In the genomic region with DNA sequence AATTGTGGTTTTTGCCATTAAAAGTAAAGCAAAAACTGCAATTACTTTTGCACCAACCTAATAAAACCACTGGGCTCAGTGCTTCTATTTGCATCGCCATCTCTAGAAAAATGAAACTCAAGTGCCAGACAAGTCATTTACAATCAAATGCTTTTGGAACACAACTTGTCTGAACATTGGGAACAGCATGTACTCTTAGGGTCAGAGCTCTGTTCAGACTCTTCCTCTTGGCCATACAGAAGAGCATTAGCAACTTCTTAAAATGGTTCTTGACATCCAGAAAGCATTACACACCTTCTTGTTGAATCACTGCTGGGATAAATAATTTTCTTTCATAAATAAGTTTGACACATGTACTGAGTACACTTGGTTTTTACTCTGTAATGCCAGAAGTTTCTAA, we compare ENCODE assay signal across 19 cellular contexts.
DNase-seq lines count a peak whose midpoint lies in the region; ATAC-seq and TF ChIP-seq lines count a peak whose summit lies in the region.
"Had no signal": no experiment of that assay in that cellular context is flagged by ENCODE, and none has a peak within 500 bp of the region (broad histone marks: within the 10 kb centered on the region; RNA-seq: fewer than 3 reads in every experiment).

No MANE protein-coding gene starts in this region.

- no peaks in the 10 kb centered on the region for H3K36me3 ChIP-seq in breast epithelium
- no peaks in the 10 kb centered on the region for H3K36me3 ChIP-seq in aorta (ENCODE audit: control insufficient read depth in 1 of 2, insufficient read depth in 2 of 2, low read length in 1 of 2)
- H3K36me3 ChIP-seq: BLaER1 treated with 17β-estradiol and CSF1 and Interleukin-3, amounts not matched to agents 10 nM and 100 nM had no signal

- H3K27ac ChIP-seq in breast epithelium (peak overlapping the region in 1 of 2 donors; percentile 74), right cardiac atrium (ENCODE audit: low read length) (peak overlapping the region; percentile 40), aorta (ENCODE audit: low read depth in 1 of 2, low read length in 2 of 2) (peak overlapping the region in 1 of 2 donors; percentile 86)
- H3K27ac ChIP-seq: 22Rv1; BLaER1 treated with 17β-estradiol and CSF1 and Interleukin-3, amounts not matched to agents 10 nM and 100 nM; PC-9 had no signal

- H3K4me3 ChIP-seq in breast epithelium (no peak overlapping the region), right cardiac atrium (ENCODE audit: low read length) (no peak overlapping the region), aorta (ENCODE audit: low read length in 2 of 2) (no peak overlapping the region)
- H3K4me3 ChIP-seq: BLaER1 treated with 17β-estradiol and CSF1 and Interleukin-3, amounts not matched to agents 10 nM and 100 nM; PC-9 had no signal

- POLR2A ChIA-PET in MCF 10A (lab: Yijun Ruan, JAX) = interaction anchor here (1.1 kb wide), 1 partner anchor 12 kb away, joined by 3 read pairs; no protein-coding TSS in a partner anchor

- no peak for TF ChIP-seq POLR2A in breast epithelium (IDR thresholded peaks at IDR 0.05)

- H3K4me1 Mint-ChIP-seq in MCF 10A (ENCODE audit: insufficient read depth, unreplicated experiment) = peaks cover 12% of the 10 kb centered on the region
- H3K4me1 Mint-ChIP-seq in activated T-helper 2 cell treated with anti-CD3 and anti-CD28 coated beads, Interferon-gamma antibody, Interleukin-2, Interleukin-4, amounts not matched to agents 10 μg/mL and 5 μg/mL and 100 μg/mL, durations not matched to agents 14 hours and 24 hours and 36 hours (ENCODE audit: low read depth) = no peaks in the 10 kb centered on the region
- H3K4me1 Mint-ChIP-seq: IgD-negative memory B cell had no signal

- intact Hi-C loops in MCF 10A (cut with micrococcal nuclease) = loop anchor here (10.0 kb wide), 1 partner anchor 96 kb away; no protein-coding TSS in a partner anchor
- intact Hi-C loops in breast epithelium (cut with DNase I; ENCODE audit: low total_unique reads) = no loop called here
- intact Hi-C loops in right cardiac atrium (cut with DNase I) = no loop called here
- intact Hi-C loops in sciatic nerve (cut with DNase I) = no loop called here
- intact Hi-C loops in aorta (cut with DNase I) = no loop called here
- intact Hi-C loops in activated T-helper 2 cell treated with anti-CD3 and anti-CD28 coated beads, Interferon-gamma antibody, Interleukin-2, Interleukin-4, amounts not matched to agents 10 μg/mL and 5 μg/mL and 100 μg/mL, durations not matched to agents 14 hours and 24 hours and 36 hours (cut with micrococcal nuclease) = no loop called here

- peak overlapping the region; percentile 49 for H3K27ac Mint-ChIP-seq in MCF 10A (ENCODE audit: low read depth, unreplicated experiment)
- H3K27ac Mint-ChIP-seq in activated T-helper 2 cell treated with anti-CD3 and anti-CD28 coated beads, Interferon-gamma antibody, Interleukin-2, Interleukin-4, amounts not matched to agents 10 μg/mL and 5 μg/mL and 100 μg/mL, durations not matched to agents 14 hours and 24 hours and 36 hours = no peak overlapping the region
- H3K27ac Mint-ChIP-seq: dendritic cell treated with granulocyte-macrophage colony-stimulating factor and Interleukin-4, amounts not matched to agents 40 ng/mL and 50 ng/mL, for 4 days; IgD-negative memory B cell had no signal

- no peak for TF ChIP-seq CTCF in MCF 10A (IDR thresholded peaks at IDR 0.05; ENCODE audit: unreplicated experiment)
- TF ChIP-seq CTCF in breast epithelium (IDR thresholded peaks at IDR 0.05) = no peak

- no peaks in the 10 kb centered on the region for H3K27me3 Mint-ChIP-seq in MCF 10A (ENCODE audit: insufficient read depth, unreplicated experiment)
- peaks cover 2% of the 10 kb centered on the region for H3K27me3 Mint-ChIP-seq in activated T-helper 2 cell treated with anti-CD3 and anti-CD28 coated beads, Interferon-gamma antibody, Interleukin-2, Interleukin-4, amounts not matched to agents 10 μg/mL and 5 μg/mL and 100 μg/mL, durations not matched to agents 14 hours and 24 hours and 36 hours (ENCODE audit: low read depth)

- ATAC-seq in right cardiac atrium (peak; percentile 65 to 90), sciatic nerve (peak; percentile 66), aorta (ENCODE audit: low FRiP score) (peak; percentile 76)

- no peaks in the 10 kb centered on the region for H3K27me3 ChIP-seq in breast epithelium
- H3K27me3 ChIP-seq in right cardiac atrium (ENCODE audit: control insufficient read depth, insufficient read depth) = no peaks in the 10 kb centered on the region
- no peaks in the 10 kb centered on the region for H3K27me3 ChIP-seq in aorta (ENCODE audit: control insufficient read depth in 1 of 2, insufficient read depth in 2 of 2, low read length in 1 of 2)
- H3K27me3 ChIP-seq: BLaER1 treated with 17β-estradiol and CSF1 and Interleukin-3, amounts not matched to agents 10 nM and 100 nM had no signal

- no peaks in the 10 kb centered on the region for H3K4me1 ChIP-seq in breast epithelium
- peaks cover 9% of the 10 kb centered on the region for H3K4me1 ChIP-seq in right cardiac atrium (ENCODE audit: control insufficient read depth, insufficient read depth, low read length)
- peaks cover 0 to 4% of the 10 kb centered on the region in 2 donors for H3K4me1 ChIP-seq in aorta (ENCODE audit: control insufficient read depth in 1 of 2, insufficient read depth in 2 of 2, low read length in 2 of 2)
- H3K4me1 ChIP-seq: BLaER1 treated with 17β-estradiol and CSF1 and Interleukin-3, amounts not matched to agents 10 nM and 100 nM had no signal

- CTCF ChIA-PET in MCF 10A (lab: Yijun Ruan, JAX) = no interaction called here

- in situ Hi-C loops in KBM-7 (cut with MboI; ENCODE audit: low pct_unique_long_range_greater_than_20kb, low sequenced_read_pairs) = no loop called here

- 59% methylated on average over 1 of the region's 1 CpG for WGBS in right cardiac atrium
- 9 to 13% methylated on average over 1 of the region's 1 CpG for WGBS in aorta, 2 donors

- no peak for DNase-seq in MCF 10A (ENCODE audit: unreplicated experiment)
- DNase-seq in breast epithelium (ENCODE audit: low spot score in 2 of 2) = no peak
- no peak for DNase-seq in right cardiac atrium
- DNase-seq in sciatic nerve (ENCODE audit: low spot score) = no peak
- no peak for DNase-seq in aorta
- DNase-seq in activated T-helper 2 cell treated with anti-CD3 and anti-CD28 coated beads, Interferon-gamma antibody, Interleukin-2, Interleukin-4, amounts not matched to agents 10 μg/mL and 5 μg/mL and 100 μg/mL, durations not matched to agents 14 hours and 24 hours and 36 hours (ENCODE audit: low spot score) = no peak
- DNase-seq in KBM-7 = no peak
- no peak for DNase-seq in effector CD8-positive, alpha-beta T cell (lab: John Stamatoyannopoulos, UW)
- DNase-seq: activated CD4-positive, alpha-beta T cell treated with anti-CD3 and anti-CD28 coated beads for 4 hours; activated CD8-positive, alpha-beta memory T cell treated with anti-CD3 and anti-CD28 coated beads, Interleukin-2, amount 50 U/mL, for 48 hours; midbrain; NCI-H69; PC-9; stimulated activated CD4-positive, alpha-beta T cell treated with anti-CD3 and anti-CD28 coated beads, Interleukin-4, amount 100 ng/mL, for 24 hours; T1000 had no signal

- H3K36me3 Mint-ChIP-seq in MCF 10A (ENCODE audit: insufficient read depth, unreplicated experiment) = no peaks in the 10 kb centered on the region
- no peaks in the 10 kb centered on the region for H3K36me3 Mint-ChIP-seq in activated T-helper 2 cell treated with anti-CD3 and anti-CD28 coated beads, Interferon-gamma antibody, Interleukin-2, Interleukin-4, amounts not matched to agents 10 μg/mL and 5 μg/mL and 100 μg/mL, durations not matched to agents 14 hours and 24 hours and 36 hours (ENCODE audit: low read depth)

- H3K9me3 Mint-ChIP-seq in MCF 10A (ENCODE audit: unreplicated experiment) = peaks cover 15% of the 10 kb centered on the region
- H3K9me3 Mint-ChIP-seq in activated T-helper 2 cell treated with anti-CD3 and anti-CD28 coated beads, Interferon-gamma antibody, Interleukin-2, Interleukin-4, amounts not matched to agents 10 μg/mL and 5 μg/mL and 100 μg/mL, durations not matched to agents 14 hours and 24 hours and 36 hours = peaks cover 7% of the 10 kb centered on the region

- H3K9me3 ChIP-seq in breast epithelium (no peaks in the 10 kb centered on the region), right cardiac atrium (ENCODE audit: control insufficient read depth, low read length) (no peaks in the 10 kb centered on the region), aorta (ENCODE audit: control insufficient read depth, low read length) (no peaks in the 10 kb centered on the region)
- H3K9me3 ChIP-seq: BLaER1 treated with 17β-estradiol and CSF1 and Interleukin-3, amounts not matched to agents 10 nM and 100 nM had no signal

- H3K4me3 Mint-ChIP-seq in MCF 10A (ENCODE audit: unreplicated experiment) = no peak overlapping the region
- no peak overlapping the region for H3K4me3 Mint-ChIP-seq in activated T-helper 2 cell treated with anti-CD3 and anti-CD28 coated beads, Interferon-gamma antibody, Interleukin-2, Interleukin-4, amounts not matched to agents 10 μg/mL and 5 μg/mL and 100 μg/mL, durations not matched to agents 14 hours and 24 hours and 36 hours (ENCODE audit: low read depth)
- H3K4me3 Mint-ChIP-seq: dendritic cell treated with granulocyte-macrophage colony-stimulating factor and Interleukin-4, amounts not matched to agents 40 ng/mL and 50 ng/mL, for 4 days; IgD-negative memory B cell had no signal

- no TSS peak for BruUV-seq in MCF 10A (replicated peaks; lab: Mats Ljungman, UMichigan)
